In genomic region chr1:236142358-236143103, GRCh38 we compare ENCODE assay signal across 8 cellular contexts. TPM values are rescaled to one million over a fixed set of nuclear protein-coding genes. Genes with fewer than 3 reads are reported as not detected.
DNase-seq lines count a peak whose midpoint lies in the region; ATAC-seq and TF ChIP-seq lines count a peak whose summit lies in the region.

Gene GPR137B, plus strand, starts transcription at chr1:236142539. Its CDS starts 84 bp downstream, at chr1:236142623.

- DNase-seq in RKO (ENCODE audit: low spot score) (peak; percentile 77), foreskin keratinocyte (peak in 1 of 2 donors; percentile 29), neural progenitor cell (ENCODE audit: low spot score) (peak; percentile 74), suprapubic skin (ENCODE audit: low spot score in 2 of 2) (no peak)
- DNase-seq in activated effector memory CD4-positive, alpha-beta T cell treated with anti-CD3 and anti-CD28 coated beads, Interleukin-2, amount 50 U/mL, for 16 hours, result peak; percentile 85

- H3K36me3 Mint-ChIP-seq in neural progenitor cell, result no peaks in the 10 kb centered on the region

- TF ChIP-seq CTCF in foreskin keratinocyte (conservative IDR thresholded peaks at IDR 0.05), result no peak
- no peak for TF ChIP-seq CTCF in neural progenitor cell (IDR thresholded peaks at IDR 0.05)
- no peak for TF ChIP-seq CTCF in suprapubic skin (IDR thresholded peaks at IDR 0.05)

- no peak for TF ChIP-seq POLR2A in suprapubic skin (IDR thresholded peaks at IDR 0.05)

- peak within 1 kb of the TSS; percentile 96 for H2AFZ ChIP-seq in neural progenitor cell (replicated peaks)

- peaks cover 24% of the 10 kb centered on the region for H3K4me1 Mint-ChIP-seq in neural progenitor cell

- WGBS in suprapubic skin, result under 1% methylated on average over 42 of the region's 89 CpGs

- H3K4me1 ChIP-seq in BLaER1 (peaks cover 29% of the 10 kb centered on the region), foreskin keratinocyte (no peaks in the 10 kb centered on the region), neural progenitor cell (peaks cover 7% of the 10 kb centered on the region), suprapubic skin (peaks cover 53% of the 10 kb centered on the region)

- no peaks in the 10 kb centered on the region; the same call in 1 of the 2 replicates for H3K36me3 ChIP-seq in BLaER1
- H3K36me3 ChIP-seq in neural progenitor cell, result no peaks in the 10 kb centered on the region
- no peaks in the 10 kb centered on the region for H3K36me3 ChIP-seq in suprapubic skin

- peak within 1 kb of the TSS; percentile 97 for H3K4me3 Mint-ChIP-seq in neural progenitor cell

- H3K4me2 ChIP-seq in BLaER1 (peak within 1 kb of the TSS; percentile 99), neural progenitor cell (peak within 1 kb of the TSS; percentile 100)

- peak within 1 kb of the TSS; percentile 83 for H3K4me3 ChIP-seq in BLaER1
- H3K4me3 ChIP-seq in neural progenitor cell, result peak within 1 kb of the TSS; percentile 75
- peak within 1 kb of the TSS; percentile 97 for H3K4me3 ChIP-seq in suprapubic skin

- H3K27me3 ChIP-seq in BLaER1 (peaks cover 26% of the 10 kb centered on the region), foreskin keratinocyte (peaks cover 40% of the 10 kb centered on the region), neural progenitor cell (peaks cover 79% of the 10 kb centered on the region), suprapubic skin (no peaks in the 10 kb centered on the region)

- peaks cover 47% of the 10 kb centered on the region for H4K20me1 ChIP-seq in BLaER1
- peaks cover 13% of the 10 kb centered on the region for H4K20me1 ChIP-seq in neural progenitor cell (ENCODE audit: low read depth)

- ATAC-seq in GM19043 (IDR thresholded peaks at IDR 0.05; ENCODE audit: low read depth, unreplicated experiment), result peak; percentile 57
- peak; percentile 56 for ATAC-seq in HG03280 (IDR thresholded peaks at IDR 0.05; ENCODE audit: unreplicated experiment)
- peak; percentile 64 for ATAC-seq in foreskin keratinocyte

- no peak for TF ChIP-seq EP300 in suprapubic skin (IDR thresholded peaks at IDR 0.05)

- peak within 1 kb of the TSS; percentile 81 for H3K9ac ChIP-seq in BLaER1
- H3K9ac ChIP-seq in neural progenitor cell, result no peak within 1 kb of the TSS

- H3K27ac Mint-ChIP-seq in neural progenitor cell, result peak within 1 kb of the TSS; percentile 93

- H3K27me3 Mint-ChIP-seq in neural progenitor cell (ENCODE audit: insufficient read depth, low read depth), result peaks cover 36% of the 10 kb centered on the region

- peak within 1 kb of the TSS; percentile 69 for H3K27ac ChIP-seq in BLaER1
- H3K27ac ChIP-seq in foreskin keratinocyte, result peak within 1 kb of the TSS; percentile 57
- no peak within 1 kb of the TSS for H3K27ac ChIP-seq in neural progenitor cell
- peak within 1 kb of the TSS; percentile 83 for H3K27ac ChIP-seq in suprapubic skin

- peaks cover 20% of the 10 kb centered on the region for H3F3A ChIP-seq in neural progenitor cell (ENCODE audit: low read depth)

- H3K9me3 Mint-ChIP-seq in neural progenitor cell, result no peaks in the 10 kb centered on the region

- H3K9me3 ChIP-seq in BLaER1, result no peaks in the 10 kb centered on the region
- H3K9me3 ChIP-seq in neural progenitor cell (ENCODE audit: low read depth), result no peaks in the 10 kb centered on the region
- H3K9me3 ChIP-seq in suprapubic skin, result no peaks in the 10 kb centered on the region

- no peaks in the 10 kb centered on the region for H3K79me2 ChIP-seq in neural progenitor cell (ENCODE audit: low read depth)

RNA-seq across cellular contexts. Expression of gene GPR137B, which starts in this region (rescaled TPM):
- total RNA-seq in foreskin keratinocyte (7.5 and 9.4 TPM in 2 replicates), neural progenitor cell (ENCODE audit: low replicate concordance) (4.3 and 4.5 TPM in 2 replicates), suprapubic skin (10 to 100 TPM; 34.9 to 60.0 (median 47.2) TPM)
- polyA plus RNA-seq in foreskin keratinocyte, result 6.0 and 7.0 TPM in 2 replicates

Comparison
In these comparisons a context has a peak if more than half of its experiments do, and no peak if none do; other contexts are left out.
1. DNase-seq: peak in RKO (single experiment), activated effector memory CD4-positive, alpha-beta T cell treated with anti-CD3 and anti-CD28 coated beads, Interleukin-2, amount 50 U/mL, for 16 hours (single experiment) and neural progenitor cell (single experiment); none in suprapubic skin (0 of 2).
2. Peak in every context shown above with its lines, with median percentiles within 50 percentile points of each other: H3K4me3 ChIP-seq and ATAC-seq.